8 cellular contexts compared by ENCODE assay signal in the genomic region with DNA sequence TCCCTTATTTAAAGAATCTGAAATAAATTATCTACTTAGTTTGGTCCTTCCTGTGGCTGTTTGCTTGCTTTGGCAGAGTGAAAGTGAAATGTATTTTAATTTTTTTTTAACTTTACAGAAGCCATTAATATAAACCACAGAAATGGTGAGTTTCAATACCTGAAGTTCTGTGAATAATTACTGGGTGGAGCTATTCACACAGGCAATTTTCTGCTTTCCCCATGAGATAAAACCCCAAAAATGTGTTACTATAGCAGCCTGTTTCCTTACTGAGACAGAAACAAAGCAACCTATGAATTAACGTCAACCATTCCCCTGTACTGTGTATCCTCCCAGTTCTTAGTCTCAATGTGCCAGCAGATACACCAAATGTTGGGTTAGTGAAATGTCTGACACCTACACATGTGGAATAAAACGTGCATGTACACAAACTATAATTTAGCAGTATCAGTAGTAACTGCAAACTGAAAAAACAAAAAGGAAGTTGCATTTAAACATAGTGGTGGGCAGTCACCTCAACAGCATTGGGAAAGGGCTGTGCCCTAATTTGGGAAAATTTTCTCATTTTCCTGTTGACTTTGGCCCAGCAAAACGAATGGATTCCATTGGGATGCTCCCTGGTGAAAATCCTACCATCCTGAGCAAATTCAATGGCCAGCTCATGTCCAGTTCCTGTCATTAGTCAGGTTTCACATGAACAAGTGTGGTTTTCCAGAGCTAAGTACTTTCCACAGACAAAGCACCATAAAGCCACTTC.
DNase-seq lines count a peak whose midpoint lies in the region; ATAC-seq and TF ChIP-seq lines count a peak whose summit lies in the region.

No MANE protein-coding gene starts in this region.

- H3K4me3 ChIP-seq in GM12864 (ENCODE audit: low read depth, low read length) (no peak overlapping the region), gastroesophageal sphincter (no peak overlapping the region)

- peak; percentile 71 for ATAC-seq in GM19463 (IDR thresholded peaks at IDR 0.05; ENCODE audit: unreplicated experiment)
- peak; percentile 75 for ATAC-seq in HG03280 (IDR thresholded peaks at IDR 0.05; ENCODE audit: unreplicated experiment)
- no peak for ATAC-seq in gastroesophageal sphincter

- no peaks in the 10 kb centered on the region for H3K27me3 ChIP-seq in gastroesophageal sphincter

- no peak for TF ChIP-seq EP300 in gastroesophageal sphincter (IDR thresholded peaks at IDR 0.05)

- H3K4me1 ChIP-seq in gastroesophageal sphincter, result peaks cover 6 to 62% (median 16%) of the 10 kb centered on the region in 3 donors

- no peak for TF ChIP-seq POLR2A in gastroesophageal sphincter (IDR thresholded peaks at IDR 0.05)

- TF ChIP-seq CTCF in GM12864 (IDR thresholded peaks at IDR 0.05; ENCODE audit: low read depth, low read length, missing control alignments) (no peak), gastroesophageal sphincter (IDR thresholded peaks at IDR 0.05) (no peak)

- peak overlapping the region in 3 of 4 donors; percentile 39 to 85 (median 58) for H3K27ac ChIP-seq in gastroesophageal sphincter

- DNase-seq in GM12864 (ENCODE audit: low read depth) (peak; percentile 56), cerebellar cortex (ENCODE audit: low spot score) (no peak)
- no peak for DNase-seq in activated effector memory CD4-positive, alpha-beta T cell treated with anti-CD3 and anti-CD28 coated beads, Interleukin-2, amount 50 U/mL, for 16 hours
- DNase-seq in stimulated activated CD4-positive, alpha-beta T cell treated with anti-CD3 and anti-CD28 coated beads, Interleukin-4, amount 100 ng/mL, for 24 hours, result no peak
- no peak for DNase-seq in activated CD4-positive, alpha-beta T cell treated with anti-CD3 and anti-CD28 coated beads for 48 hours

- H3K36me3 ChIP-seq in gastroesophageal sphincter, result no peaks in the 10 kb centered on the region

- 34 to 69% methylated on average over 3 of the region's 3 CpGs for WGBS in gastroesophageal sphincter (ENCODE audit: low coverage in 1 of 2), 2 donors

- no peaks in the 10 kb centered on the region for H3K9me3 ChIP-seq in gastroesophageal sphincter
